18 cellular contexts compared by ENCODE assay signal in genomic region chr13:98556417-98556816, GRCh38. TPM values are rescaled to one million over a fixed set of nuclear protein-coding genes. Genes with fewer than 3 reads are reported as not detected.
A peak's percentile ranks its signal among the peaks of the same experiment; 100 is the strongest.
DNase-seq lines count a peak whose midpoint lies in the region; ATAC-seq and TF ChIP-seq lines count a peak whose summit lies in the region.
"Had no signal": no experiment of that assay in that cellular context is flagged by ENCODE, and none has a peak within 500 bp of the region (broad histone marks: within the 10 kb centered on the region; RNA-seq: fewer than 3 reads in every experiment).

No MANE protein-coding gene starts in this region.

- no peak for TF ChIP-seq CTCF in CD8-positive, alpha-beta T cell (IDR thresholded peaks at IDR 0.05)

- H3K4me3 Mint-ChIP-seq in activated CD4-positive, alpha-beta T cell treated with anti-CD3 and anti-CD28 coated beads for 36 hours: no peak overlapping the region
- peak overlapping the region; percentile 22 for H3K4me3 Mint-ChIP-seq in CD8-positive, alpha-beta T cell
- H3K4me3 Mint-ChIP-seq in activated T-helper 17 cell treated with anti-CD3 and anti-CD28 coated beads, Interleukin-2, amount 50 U/mL, for 72 hours: peak overlapping the region; percentile 64
- H3K4me3 Mint-ChIP-seq: brain, endodermal cell had no signal

- H3K4me3 ChIP-seq in CD8-positive, alpha-beta T cell (ENCODE audit: low read depth, low read length): no peak overlapping the region
- no peak overlapping the region for H3K4me3 ChIP-seq in trophoblast cell (ENCODE audit: low read depth, low read length)
- H3K4me3 ChIP-seq: ovary, SJCRH30 had no signal

- no peak overlapping the region for H2AFZ ChIP-seq in trophoblast cell (ENCODE audit: insufficient read depth, low read length, poor library complexity)

- DNase-seq in activated CD4-positive, alpha-beta T cell treated with anti-CD3 and anti-CD28 coated beads for 36 hours: no peak
- no peak for DNase-seq in activated CD4-positive, alpha-beta T cell treated with anti-CD3 and anti-CD28 coated beads for 1 hour
- DNase-seq in CD8-positive, alpha-beta T cell: no peak
- DNase-seq in trophoblast cell: no peak
- DNase-seq in globus pallidus (ENCODE audit: low spot score): no peak
- no peak for DNase-seq in central memory CD4-positive, alpha-beta T cell
- no peak for DNase-seq in NCI-H2196 treated with DMSO at 0.1 percent for 48 hours (lab: John Stamatoyannopoulos, UW; ENCODE audit: unreplicated experiment)
- DNase-seq: activated CD8-positive, alpha-beta memory T cell treated with anti-CD3 and anti-CD28 coated beads for 24 hours; activated T-cell treated with anti-CD3 and anti-CD28 coated beads, Interleukin-2, amount 50 U/mL, for 48 hours; ovary; right cardiac atrium; SJCRH30 had no signal

- no peak overlapping the region for H3K4me2 ChIP-seq in trophoblast cell (ENCODE audit: low read length)

- H4K8ac ChIP-seq in trophoblast cell (ENCODE audit: low read depth, low read length): no peak overlapping the region

- no peak overlapping the region for H2BK5ac ChIP-seq in trophoblast cell (ENCODE audit: low read depth, low read length, poor library complexity)

- H3K27ac Mint-ChIP-seq in activated CD4-positive, alpha-beta T cell treated with anti-CD3 and anti-CD28 coated beads for 36 hours: peak overlapping the region; percentile 84
- peak overlapping the region; percentile 1 for H3K27ac Mint-ChIP-seq in CD8-positive, alpha-beta T cell
- peak overlapping the region; percentile 79 for H3K27ac Mint-ChIP-seq in activated T-helper 17 cell treated with anti-CD3 and anti-CD28 coated beads, Interleukin-2, amount 50 U/mL, for 72 hours
- H3K27ac Mint-ChIP-seq: endodermal cell had no signal

- H2BK12ac ChIP-seq in trophoblast cell (ENCODE audit: low read length): no peak overlapping the region

- peaks cover 30% of the 10 kb centered on the region for H3K4me1 ChIP-seq in CD8-positive, alpha-beta T cell (ENCODE audit: insufficient read depth, low read length)
- peaks cover 0 to 5% of the 10 kb centered on the region in 2 experiments for H3K4me1 ChIP-seq in trophoblast cell (ENCODE audit: control insufficient read depth in 1 of 2, insufficient read depth in 2 of 2, low read length in 2 of 2)
- H3K4me1 ChIP-seq: SJCRH30 had no signal

- intact Hi-C loops in activated CD4-positive, alpha-beta T cell treated with anti-CD3 and anti-CD28 coated beads for 36 hours (cut with DNase I, micrococcal nuclease): loop anchor here in 1 of 2 experiments (2.0 kb wide), 1 partner anchor 14 kb away; no protein-coding TSS in a partner anchor
- intact Hi-C loops in CD8-positive, alpha-beta T cell (cut with DNase I, micrococcal nuclease): loop anchor here in 1 of 2 experiments (2.0 kb wide), 1 partner anchor 16 kb away; no protein-coding TSS in a partner anchor

- no peak overlapping the region for H3K14ac ChIP-seq in trophoblast cell (ENCODE audit: low read length)

- no peak overlapping the region for H2BK120ac ChIP-seq in trophoblast cell (ENCODE audit: insufficient read depth, low read length, poor library complexity)

- no peak overlapping the region for H4K91ac ChIP-seq in trophoblast cell (ENCODE audit: low read depth, low read length)

- WGBS in trophoblast cell (ENCODE audit: extremely low coverage, insufficient coverage, insufficient read length): no CpG with 5 or more reads among the region's 2 CpGs

- H3K4ac ChIP-seq in trophoblast cell (ENCODE audit: low read depth, low read length): peak overlapping the region; percentile 46

- no peaks in the 10 kb centered on the region for H3K9me3 Mint-ChIP-seq in activated CD4-positive, alpha-beta T cell treated with anti-CD3 and anti-CD28 coated beads for 36 hours (ENCODE audit: low read depth)
- no peaks in the 10 kb centered on the region for H3K9me3 Mint-ChIP-seq in CD8-positive, alpha-beta T cell
- H3K9me3 Mint-ChIP-seq in activated T-helper 17 cell treated with anti-CD3 and anti-CD28 coated beads, Interleukin-2, amount 50 U/mL, for 72 hours: no peaks in the 10 kb centered on the region
- H3K9me3 Mint-ChIP-seq: endodermal cell; T-helper 2 cell treated with Interferon-gamma antibody and Interleukin-4, amounts not matched to agents 5 μg/mL and 100 μg/mL, for 36 hours had no signal

- H3K4me1 Mint-ChIP-seq in activated CD4-positive, alpha-beta T cell treated with anti-CD3 and anti-CD28 coated beads for 36 hours: peaks cover 81% of the 10 kb centered on the region
- peaks cover 82% of the 10 kb centered on the region for H3K4me1 Mint-ChIP-seq in CD8-positive, alpha-beta T cell (ENCODE audit: low read depth)
- peaks cover 73% of the 10 kb centered on the region for H3K4me1 Mint-ChIP-seq in activated T-helper 17 cell treated with anti-CD3 and anti-CD28 coated beads, Interleukin-2, amount 50 U/mL, for 72 hours

- H3K18ac ChIP-seq in trophoblast cell (ENCODE audit: low read length): no peak overlapping the region

- H2AK5ac ChIP-seq in trophoblast cell (ENCODE audit: low read length): no peak overlapping the region

- peaks cover 11% of the 10 kb centered on the region for H3K79me2 ChIP-seq in trophoblast cell (ENCODE audit: control insufficient read depth, insufficient read depth, low read length, poor library complexity)

- no peaks in the 10 kb centered on the region for H3K27me3 ChIP-seq in CD8-positive, alpha-beta T cell (ENCODE audit: insufficient read depth, low read length)
- no peaks in the 10 kb centered on the region for H3K27me3 ChIP-seq in trophoblast cell (ENCODE audit: insufficient read depth, low read length)
- H3K27me3 ChIP-seq: ovary, SJCRH30 had no signal

- POLR2A ChIA-PET in activated CD4-positive, alpha-beta T cell treated with anti-CD3 and anti-CD28 coated beads for 36 hours (lab: Charles Lee): interaction anchor here (0.7 to 1.2 kb wide), 2 partner anchors 16 to 52 kb away, joined by 3 to 7 read pairs; no protein-coding TSS in a partner anchor
- POLR2A ChIA-PET in CD8-positive, alpha-beta T cell (lab: Charles Lee): no interaction called here

- H3K36me3 ChIP-seq in CD8-positive, alpha-beta T cell (ENCODE audit: insufficient read depth, low read length): no peaks in the 10 kb centered on the region
- H3K36me3 ChIP-seq in trophoblast cell (ENCODE audit: control insufficient read depth in 1 of 2, insufficient read depth in 2 of 2, low read length in 2 of 2): peaks cover 4% of the 10 kb centered on the region in 2 experiments
- H3K36me3 ChIP-seq: ovary, SJCRH30 had no signal

- no peak overlapping the region for H3K27ac ChIP-seq in CD8-positive, alpha-beta T cell (ENCODE audit: low read depth, low read length)
- no peak overlapping the region for H3K27ac ChIP-seq in trophoblast cell (ENCODE audit: low read depth, low read length)
- H3K27ac ChIP-seq: ovary, SJCRH30, WERI-Rb-1 had no signal

- peaks cover 30% of the 10 kb centered on the region for H3K36me3 Mint-ChIP-seq in activated CD4-positive, alpha-beta T cell treated with anti-CD3 and anti-CD28 coated beads for 36 hours (ENCODE audit: low read depth)
- peaks cover 18% of the 10 kb centered on the region for H3K36me3 Mint-ChIP-seq in CD8-positive, alpha-beta T cell
- H3K36me3 Mint-ChIP-seq in activated T-helper 17 cell treated with anti-CD3 and anti-CD28 coated beads, Interleukin-2, amount 50 U/mL, for 72 hours (ENCODE audit: low read depth): peaks cover 87% of the 10 kb centered on the region

- H3K9ac ChIP-seq in trophoblast cell (ENCODE audit: low read length): no peak overlapping the region

- no peaks in the 10 kb centered on the region for H3K9me3 ChIP-seq in CD8-positive, alpha-beta T cell (ENCODE audit: low read length)
- H3K9me3 ChIP-seq in trophoblast cell (ENCODE audit: insufficient read depth, low read depth, low read length): no peaks in the 10 kb centered on the region
- H3K9me3 ChIP-seq: ovary, SJCRH30 had no signal

- CTCF ChIA-PET in activated CD4-positive, alpha-beta T cell treated with anti-CD3 and anti-CD28 coated beads for 36 hours (lab: Charles Lee): interaction anchor here (0.7 to 1.0 kb wide), 3 partner anchors 26 to 88 kb away, joined by 3 to 4 read pairs (median 3); no protein-coding TSS in a partner anchor
- CTCF ChIA-PET in CD8-positive, alpha-beta T cell (lab: Charles Lee): interaction anchor here (1.2 kb wide), 1 partner anchor 10 kb away, joined by 3 read pairs; no protein-coding TSS in a partner anchor

- no peaks in the 10 kb centered on the region for H3K27me3 Mint-ChIP-seq in activated CD4-positive, alpha-beta T cell treated with anti-CD3 and anti-CD28 coated beads for 36 hours
- H3K27me3 Mint-ChIP-seq in CD8-positive, alpha-beta T cell (ENCODE audit: low read depth): no peaks in the 10 kb centered on the region
- H3K27me3 Mint-ChIP-seq in activated T-helper 17 cell treated with anti-CD3 and anti-CD28 coated beads, Interleukin-2, amount 50 U/mL, for 72 hours: no peaks in the 10 kb centered on the region
- H3K27me3 Mint-ChIP-seq: brain had no signal

- H3K79me1 ChIP-seq in trophoblast cell (ENCODE audit: low read length): no peaks in the 10 kb centered on the region

- no peak overlapping the region for H4K12ac ChIP-seq in trophoblast cell (ENCODE audit: low read depth, low read length)

- H3K23ac ChIP-seq in trophoblast cell (ENCODE audit: low read length): no peak overlapping the region

- no peak for ATAC-seq in activated CD4-positive, alpha-beta T cell treated with anti-CD3 and anti-CD28 coated beads for 36 hours
- ATAC-seq in CD8-positive, alpha-beta T cell: no peak
- ATAC-seq in activated T-helper 17 cell treated with anti-CD3 and anti-CD28 coated beads, Interleukin-2, amount 50 U/mL, for 72 hours (replicated peaks): peak; percentile 44
- ATAC-seq: Panc1 had no signal

RNA-seq across cellular contexts. Expression of gene STK24, which starts 20.5 kb away (rescaled TPM):
- total RNA-seq in activated CD4-positive, alpha-beta T cell treated with anti-CD3 and anti-CD28 coated beads for 36 hours: 100 to 1,000 TPM; 146 to 173 TPM
- total RNA-seq in CD8-positive, alpha-beta T cell: 10 to 100 TPM; 69.9 to 71.5 TPM
- total RNA-seq in activated T-helper 17 cell treated with anti-CD3 and anti-CD28 coated beads, Interleukin-2, amount 50 U/mL, for 72 hours: 100 to 1,000 TPM; 212 to 231 TPM
- polyA plus RNA-seq in trophoblast cell (2013): 105 and 107 TPM in 2 replicates

Comparison
In these comparisons a context has a peak if more than half of its experiments do, and no peak if none do; other contexts are left out.
1. H3K27ac Mint-ChIP-seq: peak in every context shown above with its lines; median percentile 84 in activated CD4-positive, alpha-beta T cell treated with anti-CD3 and anti-CD28 coated beads for 36 hours; 79 in activated T-helper 17 cell treated with anti-CD3 and anti-CD28 coated beads, Interleukin-2, amount 50 U/mL, for 72 hours; 1 in CD8-positive, alpha-beta T cell.